In genomic region chr11:81573367-81573766, GRCh38 we compare ENCODE assay signal across 25 cellular contexts.
"Had no signal": no experiment of that assay in that cellular context is flagged by ENCODE, and none has a peak within 500 bp of the region (broad histone marks: within the 10 kb centered on the region; RNA-seq: fewer than 3 reads in every experiment).

No MANE protein-coding gene starts in this region.

- H3K27ac ChIP-seq: left ventricle myocardium inferior, ovary, right atrium auricular region, right lobe of liver, tibial nerve, uterus had no signal

- H3K27me3 ChIP-seq: ovary, right atrium auricular region, right lobe of liver, tibial nerve, uterus had no signal

- DNase-seq: hypothalamus; immature natural killer cell; kidney; left colon; left ventricle myocardium inferior; mesendoderm; midbrain; mucosa of descending colon; naive thymus-derived CD4-positive, alpha-beta T cell; ovary; right lobe of liver; stimulated activated CD4-positive, alpha-beta T cell treated with anti-CD3 and anti-CD28 coated beads, Interleukin-1b, Interleukin-23, amount 100 ng/mL, for 48 hours; stimulated activated CD4-positive, alpha-beta T cell treated with anti-CD3 and anti-CD28 coated beads, Interleukin-2, amount 100 ng/mL, for 48 hours; stimulated activated CD4-positive, alpha-beta T cell treated with anti-CD3 and anti-CD28 coated beads, Interleukin-4, amount 100 ng/mL, for 4 hours; stimulated activated CD8-positive, alpha-beta memory T cell treated with anti-CD3 and anti-CD28 coated beads, Interleukin-4, amount 100 ng/mL, for 48 hours; stimulated activated naive CD4-positive, alpha-beta T cell treated with Interleukin-2 at 50 U/mL for 16 hours; stimulated activated naive CD8-positive, alpha-beta T cell treated with anti-CD3 and anti-CD28 coated beads, Interleukin-15, amount 100 ng/mL, for 72 hours; substantia nigra; uterus had no signal

- H3K36me3 ChIP-seq: left ventricle myocardium inferior, ovary, right atrium auricular region, right lobe of liver, tibial nerve, uterus had no signal

- H3K4me1 ChIP-seq: left ventricle myocardium inferior, right atrium auricular region, right lobe of liver, tibial nerve, uterus had no signal

- ATAC-seq: left colon; mucosa of descending colon; naive thymus-derived CD4-positive, alpha-beta T cell; natural killer cell treated with Interleukin-12 subunit alpha and Interleukin-12 subunit beta and Interleukin-15 and Interleukin-18, amount 100 ng/mL, for 72 hours; right lobe of liver; stimulated activated memory B cell treated with anti-CD40 and anti-IgM and Interleukin-4, amounts not matched to agents 10 μg/mL and 1 μg/mL and 100 μg/mL, for 72 hours; stimulated activated naive CD8-positive, alpha-beta T cell treated with anti-CD3 and anti-CD28 coated beads, Interleukin-15, amount 100 ng/mL, for 72 hours had no signal

- H3K4me2 ChIP-seq: smooth muscle cell had no signal

- H3K4me3 ChIP-seq: left ventricle myocardium inferior, lung, mucosa of descending colon, ovary, right atrium auricular region, right lobe of liver, smooth muscle cell, tibial nerve, uterus had no signal

- H3K9me3 ChIP-seq: left ventricle myocardium inferior, mucosa of descending colon, ovary, right atrium auricular region, right lobe of liver, tibial nerve, uterus had no signal
